8 cellular contexts compared by ENCODE assay signal in genomic region chr19:6530385-6531162, GRCh38. TPM values are rescaled to one million over a fixed set of nuclear protein-coding genes. Genes with fewer than 3 reads are reported as not detected.
DNase-seq lines count a peak whose midpoint lies in the region; ATAC-seq and TF ChIP-seq lines count a peak whose summit lies in the region.

Gene TNFSF9, plus strand, starts transcription at chr19:6531026. Its CDS starts 11 bp downstream, at chr19:6531037.

- H3K27me3 Mint-ChIP-seq in activated naive CD4-positive, alpha-beta T cell treated with anti-CD3 and anti-CD28 coated beads, Interleukin-2, amount 50 U/mL, for 24 hours, result peaks cover 22% of the 10 kb centered on the region

- TF ChIP-seq CTCF in AG09319 (IDR thresholded peaks at IDR 0.05; ENCODE audit: low read depth, low read length) (no peak), suprapubic skin (IDR thresholded peaks at IDR 0.05) (no peak)

- peak within 1 kb of the TSS; percentile 93 for H3K4me3 Mint-ChIP-seq in activated naive CD4-positive, alpha-beta T cell treated with anti-CD3 and anti-CD28 coated beads, Interleukin-2, amount 50 U/mL, for 24 hours

- peak within 1 kb of the TSS; percentile 61 for H3K27ac ChIP-seq in suprapubic skin

- no peaks in the 10 kb centered on the region for H3K9me3 Mint-ChIP-seq in activated naive CD4-positive, alpha-beta T cell treated with anti-CD3 and anti-CD28 coated beads, Interleukin-2, amount 50 U/mL, for 24 hours

- peaks cover 14% of the 10 kb centered on the region for H3K27me3 ChIP-seq in suprapubic skin

- ATAC-seq in SK-N-SH treated with all-trans-retinoic acid at 6 μM for 48 hours, result peak; percentile 88

- DNase-seq in AG09319 (ENCODE audit: extremely low read depth, low read depth), result peak; percentile 50
- DNase-seq in Jurkat, Clone E6-1 (ENCODE audit: low read depth, low spot score), result peak; percentile 68
- peak; percentile 85 for DNase-seq in globus pallidus (ENCODE audit: low spot score)
- peak; percentile 92 for DNase-seq in occipital lobe (lab: John Stamatoyannopoulos, UW)
- peak; percentile 93 to 95 for DNase-seq in suprapubic skin (ENCODE audit: low spot score in 2 of 2)

- WGBS in suprapubic skin, result under 1% methylated on average over 29 of the region's 44 CpGs

- peak within 1 kb of the TSS; percentile 79 for H3K27ac Mint-ChIP-seq in activated naive CD4-positive, alpha-beta T cell treated with anti-CD3 and anti-CD28 coated beads, Interleukin-2, amount 50 U/mL, for 24 hours

- no peaks in the 10 kb centered on the region for H3K36me3 Mint-ChIP-seq in activated naive CD4-positive, alpha-beta T cell treated with anti-CD3 and anti-CD28 coated beads, Interleukin-2, amount 50 U/mL, for 24 hours

- peaks cover 33% of the 10 kb centered on the region for H3K4me1 Mint-ChIP-seq in activated naive CD4-positive, alpha-beta T cell treated with anti-CD3 and anti-CD28 coated beads, Interleukin-2, amount 50 U/mL, for 24 hours

- H3K4me1 ChIP-seq in suprapubic skin, result peaks cover 38% of the 10 kb centered on the region

- H3K4me3 ChIP-seq in Jurkat, Clone E6-1 (ENCODE audit: low read length), result peak within 1 kb of the TSS; percentile 67
- peak within 1 kb of the TSS; percentile 69 for H3K4me3 ChIP-seq in suprapubic skin

- TF ChIP-seq EP300 in suprapubic skin (IDR thresholded peaks at IDR 0.05), result no peak

- no peaks in the 10 kb centered on the region for H3K36me3 ChIP-seq in suprapubic skin

- peak; percentile 100 for TF ChIP-seq POLR2A in GM19193 (IDR thresholded peaks at IDR 0.05; ENCODE audit: extremely low read depth, insufficient read depth, insufficient read length)
- peak in 1 of 2 donors; percentile 82 for TF ChIP-seq POLR2A in suprapubic skin (IDR thresholded peaks at IDR 0.05)

- no peaks in the 10 kb centered on the region for H3K9me3 ChIP-seq in suprapubic skin

TF ChIP-seq in SK-N-SH treated with all-trans-retinoic acid at 6 μM for 48 hours, 23 proteins besides CTCF, POLR2A, EP300 and RAD21:
- TF ChIP-seq ISL1 (CRISPR knock-in tag; IDR thresholded peaks at IDR 0.05) (no peak), ZNF70 (CRISPR knock-in tag; IDR thresholded peaks at IDR 0.05) (no peak), ZFP3 (CRISPR knock-in tag; IDR thresholded peaks at IDR 0.05) (no peak), CSDC2 (CRISPR knock-in tag; IDR thresholded peaks at IDR 0.05) (no peak)

RNA-seq across cellular contexts. Expression of gene TNFSF9, which starts in this region (rescaled TPM):
- polyA plus RNA-seq in Jurkat, Clone E6-1 (2012; ENCODE audit: insufficient read depth, insufficient read length), result 6.3 TPM
- total RNA-seq in occipital lobe, result 2.2 TPM
- 1 to 10 TPM; 1.0 to 2.9 (median 1.7) TPM for total RNA-seq in suprapubic skin

Comparison
In these comparisons a context has a peak if more than half of its experiments do, and no peak if none do; other contexts are left out.
1. Peak in every context shown above with its lines: DNase-seq, ATAC-seq, H3K4me3 ChIP-seq and H3K27ac ChIP-seq.